21 cellular contexts compared by ENCODE assay signal in the genomic region with DNA sequence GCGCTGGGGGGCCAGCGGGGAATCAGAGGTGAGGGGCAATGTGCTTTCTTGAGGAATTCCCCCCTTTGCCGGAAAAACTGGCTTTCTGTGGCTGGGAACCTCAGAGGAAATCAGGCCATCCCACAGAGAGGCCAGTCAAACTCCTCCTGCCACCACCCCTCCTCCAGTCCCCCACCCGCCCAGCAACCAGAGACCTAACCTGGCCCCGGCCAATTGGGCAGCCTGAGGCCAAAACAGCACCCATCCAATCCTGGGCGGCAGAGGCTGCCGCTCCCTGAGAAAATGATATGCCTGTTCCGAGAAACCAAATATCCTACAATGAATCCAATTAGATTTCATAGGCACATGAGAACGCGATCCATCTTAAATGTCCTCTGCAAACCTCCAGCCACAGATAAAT.
DNase-seq lines count a peak whose midpoint lies in the region; TF ChIP-seq lines count a peak whose summit lies in the region.
"Had no signal": no experiment of that assay in that cellular context is flagged by ENCODE, and none has a peak within 500 bp of the region (broad histone marks: within the 10 kb centered on the region; RNA-seq: fewer than 3 reads in every experiment).

No MANE protein-coding gene starts in this region.

- no peaks in the 10 kb centered on the region for H3K36me3 ChIP-seq in endodermal cell (ENCODE audit: control insufficient read depth, insufficient read depth, low read length)
- no peaks in the 10 kb centered on the region for H3K36me3 ChIP-seq in colonic mucosa
- H3K36me3 ChIP-seq: Peyer's patch had no signal

- peaks cover 7% of the 10 kb centered on the region for H3K9me3 ChIP-seq in endodermal cell (ENCODE audit: control insufficient read depth, low read length)
- H3K9me3 ChIP-seq in colonic mucosa = no peaks in the 10 kb centered on the region
- H3K9me3 ChIP-seq: Peyer's patch had no signal

- H3K27me3 ChIP-seq in endodermal cell (ENCODE audit: control insufficient read depth, insufficient read depth, low read length, poor library complexity, severe bottlenecking) (no peaks in the 10 kb centered on the region), colonic mucosa (no peaks in the 10 kb centered on the region)
- H3K27me3 ChIP-seq: Peyer's patch had no signal

- H3K4me1 Mint-ChIP-seq in endodermal cell = no peaks in the 10 kb centered on the region

- no peaks in the 10 kb centered on the region for H3K4me1 ChIP-seq in endodermal cell (ENCODE audit: control insufficient read depth, insufficient read depth, low read length)
- no peaks in the 10 kb centered on the region for H3K4me1 ChIP-seq in colonic mucosa
- H3K4me1 ChIP-seq: Peyer's patch had no signal

- H3K9ac ChIP-seq in endodermal cell (ENCODE audit: extremely low read depth, low read length, poor library complexity, severe bottlenecking) = no peak overlapping the region
- no peak overlapping the region for H3K9ac ChIP-seq in colonic mucosa (ENCODE audit: low read depth in 2 of 2, low read length in 2 of 2)

- H3K9me3 Mint-ChIP-seq in endodermal cell = peaks cover 7% of the 10 kb centered on the region

- DNase-seq in NCI-H2107 treated with DMSO at 0.1 percent for 48 hours (lab: John Stamatoyannopoulos, UW; ENCODE audit: unreplicated experiment) (peak; percentile 2), NCI-H2107 (lab: John Stamatoyannopoulos, UW) (no peak), NCI-H146 treated with DMSO at 0.1 percent for 48 hours (lab: John Stamatoyannopoulos, UW; ENCODE audit: unreplicated experiment) (peak; percentile 39), endodermal cell (peak; percentile 82), myocyte (ENCODE audit: low read depth) (peak; percentile 12), colonic mucosa (no peak), NCI-H2081 treated with DMSO at 0.1 percent for 48 hours (lab: John Stamatoyannopoulos, UW) (no peak), GOT3 (lab: John Stamatoyannopoulos, UW) (no peak)
- DNase-seq: 8988T; Calu3; CD4-positive, alpha-beta memory T cell; GDM1; Kasumi-1; MM.1S; NCI-H1092 treated with DMSO at 0.1 percent for 48 hours; NCI-H1694 treated with DMSO at 0.1 percent for 48 hours; NCI-H510A; Peyer's patch; T-helper 2 cell had no signal

- no peak for TF ChIP-seq CTCF in endodermal cell (conservative IDR thresholded peaks at IDR 0.05)
- TF ChIP-seq CTCF in colonic mucosa (IDR thresholded peaks at IDR 0.05) = no peak

- H3K4me3 Mint-ChIP-seq in endodermal cell = no peak overlapping the region
- H3K4me3 Mint-ChIP-seq: CD4-positive, alpha-beta memory T cell; IgD-negative memory B cell had no signal

- H3K27ac ChIP-seq in endodermal cell (ENCODE audit: low read depth, low read length) = no peak overlapping the region
- H3K27ac ChIP-seq in colonic mucosa = no peak overlapping the region
- H3K27ac ChIP-seq: Peyer's patch had no signal

- H3K27me3 Mint-ChIP-seq in endodermal cell (ENCODE audit: insufficient read depth) = peaks cover 10% of the 10 kb centered on the region

- WGBS in endodermal cell (ENCODE audit: insufficient coverage in 1 of 2, insufficient read length in 1 of 2), 2 experiments = 87 to 91% methylated on average over 5 to 10 of the region's 10 CpGs

- intact Hi-C loops in colonic mucosa (cut with DNase I) = no loop called here

- no peak overlapping the region for H3K27ac Mint-ChIP-seq in endodermal cell
- H3K27ac Mint-ChIP-seq: IgD-negative memory B cell had no signal

- no peaks in the 10 kb centered on the region for H3K36me3 Mint-ChIP-seq in endodermal cell (ENCODE audit: low read depth)
- H3K36me3 Mint-ChIP-seq: CD4-positive, alpha-beta memory T cell had no signal

- H3K4me3 ChIP-seq in endodermal cell (ENCODE audit: low read length) (no peak overlapping the region), colonic mucosa (no peak overlapping the region)
- H3K4me3 ChIP-seq: GM12878, Peyer's patch had no signal

Comparison
In these comparisons a context has a peak if more than half of its experiments do, and no peak if none do; other contexts are left out.
1. DNase-seq: peak in NCI-H2107 treated with DMSO at 0.1 percent for 48 hours (single experiment), NCI-H146 treated with DMSO at 0.1 percent for 48 hours (single experiment), endodermal cell (single experiment) and myocyte (single experiment); none in NCI-H2107 (single experiment), colonic mucosa (single experiment), NCI-H2081 treated with DMSO at 0.1 percent for 48 hours (single experiment) and GOT3 (single experiment).